Comparison of ENCODE assay signal across 8 cellular contexts in the genomic region with DNA sequence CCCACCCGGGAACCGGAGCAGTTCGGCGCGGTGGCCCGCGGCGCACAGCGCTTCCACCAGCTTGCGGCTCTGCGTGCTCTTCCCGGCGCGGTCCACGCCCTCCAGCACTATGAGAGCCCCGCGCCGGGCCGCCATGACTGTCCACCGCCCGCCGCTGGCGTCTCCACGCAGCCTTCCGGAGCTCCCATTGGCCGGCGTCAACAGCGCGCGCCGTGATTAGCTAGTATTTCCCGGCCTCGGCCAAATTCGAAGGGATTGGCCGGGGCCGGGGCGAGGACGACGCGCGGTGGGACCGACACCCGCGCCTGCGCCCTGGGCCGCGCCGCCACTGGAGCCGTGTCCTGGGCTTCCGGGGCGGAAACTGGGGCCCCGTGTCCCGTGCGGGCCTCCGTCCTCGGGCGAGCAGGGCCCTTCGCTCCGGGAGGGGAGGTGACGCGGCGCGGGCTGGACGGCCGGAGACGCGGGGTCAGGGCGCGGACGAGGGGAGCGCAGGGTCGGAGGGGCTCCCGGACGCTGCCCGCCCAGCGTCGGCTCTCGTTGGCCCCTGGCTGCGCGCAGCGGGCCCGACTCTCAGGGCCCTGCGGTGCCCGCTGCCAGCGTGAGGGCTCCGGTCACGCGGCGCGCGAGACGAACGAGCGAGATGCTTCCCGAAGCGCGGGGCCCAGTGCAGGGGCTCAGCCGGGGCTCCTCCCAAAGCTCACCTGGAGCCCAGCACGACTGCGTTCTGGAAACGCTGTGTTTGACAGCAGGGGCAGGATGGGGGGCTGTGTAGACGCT. TPM values are rescaled to one million over a fixed set of nuclear protein-coding genes. Genes with fewer than 3 reads are reported as not detected.
DNase-seq lines count a peak whose midpoint lies in the region; ATAC-seq, FAIRE-seq and TF ChIP-seq lines count a peak whose summit lies in the region.

A gene with protein sequence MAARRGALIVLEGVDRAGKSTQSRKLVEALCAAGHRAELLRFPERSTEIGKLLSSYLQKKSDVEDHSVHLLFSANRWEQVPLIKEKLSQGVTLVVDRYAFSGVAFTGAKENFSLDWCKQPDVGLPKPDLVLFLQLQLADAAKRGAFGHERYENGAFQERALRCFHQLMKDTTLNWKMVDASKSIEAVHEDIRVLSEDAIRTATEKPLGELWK (minus strand): TSS at position 167 of the 777 bp plus-strand sequence. CDS start 32 bp downstream, at position 135.

- H3K36me3 ChIP-seq in keratinocyte (ENCODE audit: control insufficient read depth in 2 of 2, extremely low read depth in 1 of 2, insufficient read depth in 2 of 2, low read length in 2 of 2), result peaks cover 5 to 21% of the 10 kb centered on the region in 2 experiments

- H3K79me2 ChIP-seq in keratinocyte (ENCODE audit: control insufficient read depth, insufficient read depth, low read length), result peaks cover 38% of the 10 kb centered on the region

- no peak for FAIRE-seq in keratinocyte (lab: Jason Lieb, UNC)

- H3K9me3 ChIP-seq in keratinocyte (ENCODE audit: control insufficient read depth, low read depth, low read length), result no peaks in the 10 kb centered on the region

- ATAC-seq in GM19043 (IDR thresholded peaks at IDR 0.05; ENCODE audit: low read depth, unreplicated experiment) (peak; percentile 96), HG03354 (IDR thresholded peaks at IDR 0.05; ENCODE audit: poor library complexity, severe bottlenecking, unreplicated experiment) (peak; percentile 98)

- H3K27me3 ChIP-seq in keratinocyte (ENCODE audit: control insufficient read depth, extremely low read depth, insufficient read depth, low read length), result no peaks in the 10 kb centered on the region

- DNase-seq in AG10803 (ENCODE audit: low read depth) (peak; percentile 95), NCI-H460 (ENCODE audit: extremely low read depth, low read depth) (peak; percentile 97), cerebellar cortex (ENCODE audit: low spot score) (peak; percentile 95), keratinocyte (ENCODE audit: low read depth, low spot score) (peak; percentile 32)
- peak; percentile 96 for DNase-seq in activated CD4-positive, CD25-positive, alpha-beta regulatory T cell treated with anti-CD3 and anti-CD28 coated beads, Interleukin-2, amount 50 U/mL, for 72 hours
- DNase-seq in stimulated activated CD4-positive, alpha-beta T cell treated with anti-CD3 and anti-CD28 coated beads, Interleukin-15, amount 100 ng/mL, for 1 hour (ENCODE audit: low read depth in 1 of 2, low spot score in 1 of 2), result peak; percentile 92 to 93

- dilution Hi-C loops in keratinocyte (cut with MboI; ENCODE audit: extremely low pct_ligation_motif_present, low sequenced_read_pairs), result no loop called here

- H4K20me1 ChIP-seq in keratinocyte (ENCODE audit: control insufficient read depth, extremely low read depth, insufficient read depth, low read length), result no peaks in the 10 kb centered on the region

- H3K27ac ChIP-seq in keratinocyte (ENCODE audit: control insufficient read depth, insufficient read depth, low read length), result peak within 1 kb of the TSS; percentile 89

- H3K9ac ChIP-seq in keratinocyte (ENCODE audit: control insufficient read depth, extremely low read depth, insufficient read depth, low read length), result peak within 1 kb of the TSS; percentile 98

- H3K4me2 ChIP-seq in keratinocyte (ENCODE audit: control insufficient read depth, extremely low read depth, insufficient read depth, low read depth, low read length), result peak within 1 kb of the TSS; percentile 83

- TF ChIP-seq CTCF in AG10803 (conservative IDR thresholded peaks at IDR 0.05; ENCODE audit: low read length), result no peak
- no peak for TF ChIP-seq CTCF in keratinocyte (optimal IDR thresholded peaks at IDR 0.05 in 1 of 3, IDR thresholded peaks at IDR 0.05 in 1 of 3, conservative IDR thresholded peaks at IDR 0.05 in 1 of 3; ENCODE audit: extremely low read depth in 1 of 3, insufficient read depth in 2 of 3, low read length in 3 of 3)

- peaks cover 2% of the 10 kb centered on the region for H3K9me1 ChIP-seq in keratinocyte (ENCODE audit: control insufficient read depth, extremely low read depth, insufficient read depth, low read length)

- peak within 1 kb of the TSS; percentile 84 for H2AFZ ChIP-seq in keratinocyte (ENCODE audit: control insufficient read depth, low read length)

- H3K4me3 ChIP-seq in AG10803 (ENCODE audit: low read length) (peak within 1 kb of the TSS; percentile 93), keratinocyte (ENCODE audit: control insufficient read depth in 2 of 3, extremely low read depth in 1 of 3, insufficient read depth in 2 of 3, low read depth in 1 of 3, low read length in 3 of 3) (peak within 1 kb of the TSS; percentile 83 to 94 (median 91))

- peaks cover 10% of the 10 kb centered on the region for H3K4me1 ChIP-seq in keratinocyte (ENCODE audit: control insufficient read depth, extremely low read depth, insufficient read depth, low read length)

RNA-seq across cellular contexts. Expression of the gene that starts here (rescaled TPM):
- 57.4 and 70.3 TPM in 2 replicates for total RNA-seq in NCI-H460 (2014; rRNA removed; shearing (Covaris generic))
- polyA plus RNA-seq in NCI-H460 (2014; cell fraction: nucleus; rRNA removed), result 106 and 129 TPM in 2 replicates
- polyA plus RNA-seq in keratinocyte, result 19.4 to 32.1 TPM (median 31.6 TPM) in 3 replicates
- 25.3 TPM for polyA plus RNA-seq in keratinocyte (2011; ENCODE audit: low read depth)
- polyA plus RNA-seq in keratinocyte (2011; cell fraction: cytosol; rRNA removed), result 16.7 and 23.1 TPM in 2 replicates
- polyA plus RNA-seq in keratinocyte (2011; cell fraction: nucleus; rRNA removed), result 15.3 and 18.7 TPM in 2 replicates
- 13.2 and 32.3 TPM in 2 replicates for polyA plus RNA-seq in keratinocyte (2012; ENCODE audit: low replicate concordance)
- polyA minus RNA-seq in keratinocyte, result 8.7 to 24.7 TPM (median 11.0 TPM) in 3 replicates
- 12.5 TPM for polyA minus RNA-seq in keratinocyte (2011; cell fraction: cytosol; rRNA and poly(A)+ RNA removed)
- polyA minus RNA-seq in keratinocyte (2011; cell fraction: nucleus; rRNA and poly(A)+ RNA removed), result 5.5 and 6.1 TPM in 2 replicates

Comparison
In these comparisons a context has a peak if more than half of its experiments do, and no peak if none do; other contexts are left out.
1. Peak in every context shown above with its lines: DNase-seq, ATAC-seq, H3K4me3 ChIP-seq and H3K27ac ChIP-seq.
2. DNase-seq: peak in every context shown above with its lines; median percentile 97 in NCI-H460; 96 in activated CD4-positive, CD25-positive, alpha-beta regulatory T cell treated with anti-CD3 and anti-CD28 coated beads, Interleukin-2, amount 50 U/mL, for 72 hours; 95 in AG10803; 95 in cerebellar cortex; 92 in stimulated activated CD4-positive, alpha-beta T cell treated with anti-CD3 and anti-CD28 coated beads, Interleukin-15, amount 100 ng/mL, for 1 hour; 32 in keratinocyte.